8 cellular contexts compared by ENCODE assay signal in the genomic region with DNA sequence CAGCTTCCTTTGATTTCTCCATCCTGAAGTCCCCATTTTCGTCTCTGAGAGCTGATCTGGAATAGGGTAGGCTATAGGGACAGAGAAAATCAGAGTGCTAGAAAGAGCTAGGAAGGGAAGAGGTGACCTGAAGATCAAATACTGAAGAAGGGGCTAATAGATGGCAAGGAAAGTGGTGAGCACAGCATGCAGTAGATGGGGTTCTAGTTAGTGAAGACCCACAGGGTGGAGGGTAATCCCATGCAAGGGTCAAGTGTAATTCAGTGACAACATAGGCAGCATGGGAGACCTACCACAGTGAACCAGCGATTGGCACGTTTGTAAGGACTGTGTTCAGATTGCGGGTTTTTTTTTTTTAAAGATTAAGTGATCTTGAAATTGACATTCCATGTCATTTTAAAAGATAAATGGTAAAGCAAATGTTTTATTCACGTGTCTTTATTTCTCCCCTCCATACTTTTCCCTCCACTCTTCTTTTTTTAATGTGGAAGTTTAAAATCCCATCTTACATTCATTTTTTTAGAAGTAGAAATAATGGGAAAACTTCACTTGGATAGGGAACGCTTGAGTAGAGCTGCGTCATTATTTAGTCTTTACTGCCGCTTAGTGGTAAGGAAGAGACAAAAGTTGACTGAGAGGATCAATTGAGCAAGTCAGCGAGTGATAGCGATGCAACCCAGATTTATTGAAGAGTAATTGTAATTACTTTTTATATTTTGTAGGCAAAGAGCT. TPM values are rescaled to one million over a fixed set of nuclear protein-coding genes. Genes with fewer than 3 reads are reported as not detected.
DNase-seq lines count a peak whose midpoint lies in the region; ATAC-seq, FAIRE-seq and TF ChIP-seq lines count a peak whose summit lies in the region.

No MANE protein-coding gene starts in this region.

- H3K4me3 ChIP-seq in DND-41 (ENCODE audit: low read depth in 1 of 2, low read length in 2 of 2): no peak overlapping the region
- H3K4me3 ChIP-seq in pancreas: no peak overlapping the region

- no peak overlapping the region for H3K4me2 ChIP-seq in DND-41 (ENCODE audit: insufficient read depth, low read length)

- no peak for DNase-seq in DND-41
- peak; percentile 46 for DNase-seq in NCI-H1105 treated with DMSO at 0.1 percent for 48 hours (lab: John Stamatoyannopoulos, UW)
- peak; percentile 77 for DNase-seq in SW480 (ENCODE audit: low spot score)
- peak; percentile 18 to 57 for DNase-seq in foreskin keratinocyte
- no peak for DNase-seq in pancreas
- no peak for DNase-seq in activated naive CD4-positive, alpha-beta T cell treated with Interleukin-2 at 50 U/mL for 16 hours
- DNase-seq in activated CD4-positive, alpha-beta T cell treated with anti-CD3 and anti-CD28 coated beads for 1 hour: no peak

- intact Hi-C loops in pancreas (cut with DNase I): loop anchor here in 1 of 3 donors (10.0 kb wide), 1 partner anchor 157 kb away; no protein-coding TSS in a partner anchor

- H4K20me1 ChIP-seq in DND-41 (ENCODE audit: insufficient read depth, low read length): no peaks in the 10 kb centered on the region

- ATAC-seq in DND-41 (ENCODE audit: insufficient read depth, low read depth) (peak; percentile 50; the same call in 2 of the 3 replicates), GM21447 (IDR thresholded peaks at IDR 0.05; ENCODE audit: unreplicated experiment) (peak; percentile 65), foreskin keratinocyte (peak; percentile 92), pancreas (peak; percentile 86 to 97 (median 94))

- peak; percentile 96 for FAIRE-seq in pancreas (lab: Jason Lieb, UNC)

- H3K27me3 ChIP-seq in DND-41 (ENCODE audit: insufficient read depth, low read length, poor library complexity) (peaks cover 5% of the 10 kb centered on the region), foreskin keratinocyte (no peaks in the 10 kb centered on the region), pancreas (peaks cover 0 to 6% (median 2%) of the 10 kb centered on the region in 4 donors)

- no peak overlapping the region for H3K9ac ChIP-seq in DND-41 (ENCODE audit: low read depth, low read length)

- no peak overlapping the region for H3K27ac ChIP-seq in DND-41 (ENCODE audit: low read length)
- no peak overlapping the region for H3K27ac ChIP-seq in foreskin keratinocyte
- H3K27ac ChIP-seq in pancreas: no peak overlapping the region

- H3K4me1 ChIP-seq in DND-41 (ENCODE audit: insufficient read depth, low read length) (no peaks in the 10 kb centered on the region), foreskin keratinocyte (no peaks in the 10 kb centered on the region), pancreas (no peaks in the 10 kb centered on the region)

- 8 to 9% methylated on average over 10 of the region's 10 CpGs for WGBS in pancreas, 2 donors

- H3K79me2 ChIP-seq in DND-41 (ENCODE audit: insufficient read depth, low read length): no peaks in the 10 kb centered on the region

- no peaks in the 10 kb centered on the region for H3K36me3 ChIP-seq in DND-41 (ENCODE audit: insufficient read depth, low read length)
- H3K36me3 ChIP-seq in pancreas: no peaks in the 10 kb centered on the region

- H3K9me3 ChIP-seq in DND-41 (ENCODE audit: insufficient read depth, low read length, severe bottlenecking): no peaks in the 10 kb centered on the region
- no peaks in the 10 kb centered on the region for H3K9me3 ChIP-seq in pancreas

- TF ChIP-seq CTCF in DND-41 (IDR thresholded peaks at IDR 0.05; ENCODE audit: borderline replicate concordance, extremely low read depth, low read length, poor library complexity, severe bottlenecking) (peak; percentile 68), foreskin keratinocyte (conservative IDR thresholded peaks at IDR 0.05) (peak; percentile 93), pancreas (IDR thresholded peaks at IDR 0.05) (peak in 3 of 4 donors; percentile 38 to 48 (median 48))

- H2AFZ ChIP-seq in DND-41 (ENCODE audit: low read depth, low read length): no peak overlapping the region

RNA-seq across cellular contexts. Expression of a gene that starts 21.0 kb away (rescaled TPM):
- 44.3 and 51.9 TPM in 2 replicates for total RNA-seq in foreskin keratinocyte
- polyA plus RNA-seq in foreskin keratinocyte: 22.7 and 24.8 TPM in 2 replicates
- total RNA-seq in pancreas: 10 to 100 TPM; 13.0 to 30.0 (median 19.2) TPM
- polyA plus RNA-seq in pancreas: 10 to 100 TPM; 13.1 to 18.1 TPM

Comparison
In these comparisons a context has a peak if more than half of its experiments do, and no peak if none do; other contexts are left out.
1. DNase-seq: peak in NCI-H1105 treated with DMSO at 0.1 percent for 48 hours (single experiment), SW480 (single experiment) and foreskin keratinocyte (2 of 2); none in DND-41 (single experiment), pancreas (0 of 6), activated naive CD4-positive, alpha-beta T cell treated with Interleukin-2 at 50 U/mL for 16 hours (single experiment) and activated CD4-positive, alpha-beta T cell treated with anti-CD3 and anti-CD28 coated beads for 1 hour (single experiment).
2. Peak in every context shown above with its lines, with median percentiles within 50 percentile points of each other: ATAC-seq and CTCF ChIP-seq.